ENCODE assay signal across 12 cellular contexts in genomic region chr6:149449831-149450678, GRCh38. TPM values are rescaled to one million over a fixed set of nuclear protein-coding genes. Genes with fewer than 3 reads are reported as not detected.
DNase-seq lines count a peak whose midpoint lies in the region; ATAC-seq and TF ChIP-seq lines count a peak whose summit lies in the region.
"Had no signal": no experiment of that assay in that cellular context is flagged by ENCODE, and none has a peak within 500 bp of the region (broad histone marks: within the 10 kb centered on the region; RNA-seq: fewer than 3 reads in every experiment).

No MANE protein-coding gene starts in this region.

- H3K36me3 ChIP-seq in Caco-2 (ENCODE audit: control insufficient read depth, insufficient read depth, low read length) = no peaks in the 10 kb centered on the region
- H3K36me3 ChIP-seq: adrenal gland, MG63 had no signal

- no peaks in the 10 kb centered on the region for H3K27me3 ChIP-seq in Caco-2 (replicated peaks; ENCODE audit: control insufficient read depth, insufficient read depth, low read length)
- H3K27me3 ChIP-seq: adrenal gland, MG63 had no signal

- no peak for ATAC-seq in activated T-helper 17 cell treated with anti-CD3 and anti-CD28 coated beads, Interleukin-2, amount 50 U/mL, for 72 hours (replicated peaks)

- peak overlapping the region; percentile 66 for H3K4me3 Mint-ChIP-seq in Caco-2 (ENCODE audit: unreplicated experiment)
- H3K4me3 Mint-ChIP-seq in activated T-helper 17 cell treated with anti-CD3 and anti-CD28 coated beads, Interleukin-2, amount 50 U/mL, for 72 hours = peak overlapping the region; percentile 11
- peak overlapping the region; percentile 66 for H3K4me3 Mint-ChIP-seq in progenitor cell of endocrine pancreas (ENCODE audit: low read depth)

- intact Hi-C loops in Caco-2 (cut with micrococcal nuclease; ENCODE audit: unreplicated experiment) = no loop called here

- no peaks in the 10 kb centered on the region for H3K36me3 Mint-ChIP-seq in Caco-2 (ENCODE audit: insufficient read depth, unreplicated experiment)
- H3K36me3 Mint-ChIP-seq in activated T-helper 17 cell treated with anti-CD3 and anti-CD28 coated beads, Interleukin-2, amount 50 U/mL, for 72 hours (ENCODE audit: low read depth) = peaks cover 87% of the 10 kb centered on the region
- H3K36me3 Mint-ChIP-seq in progenitor cell of endocrine pancreas (ENCODE audit: insufficient read depth) = no peaks in the 10 kb centered on the region

- H3K4me1 Mint-ChIP-seq in Caco-2 (ENCODE audit: low read depth, unreplicated experiment) = no peaks in the 10 kb centered on the region
- H3K4me1 Mint-ChIP-seq in activated T-helper 17 cell treated with anti-CD3 and anti-CD28 coated beads, Interleukin-2, amount 50 U/mL, for 72 hours = peaks cover 16% of the 10 kb centered on the region
- H3K4me1 Mint-ChIP-seq in progenitor cell of endocrine pancreas (ENCODE audit: low read depth) = no peaks in the 10 kb centered on the region

- H3K27ac Mint-ChIP-seq in Caco-2 (ENCODE audit: unreplicated experiment) = no peak overlapping the region
- H3K27ac Mint-ChIP-seq in activated T-helper 17 cell treated with anti-CD3 and anti-CD28 coated beads, Interleukin-2, amount 50 U/mL, for 72 hours = peak overlapping the region; percentile 47
- H3K27ac Mint-ChIP-seq in progenitor cell of endocrine pancreas = peak overlapping the region; percentile 49

- no peaks in the 10 kb centered on the region for H3K9me3 Mint-ChIP-seq in Caco-2 (ENCODE audit: unreplicated experiment)
- H3K9me3 Mint-ChIP-seq in activated T-helper 17 cell treated with anti-CD3 and anti-CD28 coated beads, Interleukin-2, amount 50 U/mL, for 72 hours = no peaks in the 10 kb centered on the region
- H3K9me3 Mint-ChIP-seq in progenitor cell of endocrine pancreas (ENCODE audit: low read depth) = no peaks in the 10 kb centered on the region

- POLR2A ChIA-PET in Caco-2 (lab: Charles Lee) = no interaction called here

- H3K4me1 ChIP-seq in Caco-2 = peaks cover 10% of the 10 kb centered on the region; the same call in 1 of the 2 replicates

- TSS peak; percentile 38 for BruUV-seq in Caco-2 (replicated peaks; lab: Mats Ljungman, UMichigan)

- H3K27me3 Mint-ChIP-seq in Caco-2 (ENCODE audit: insufficient read depth, unreplicated experiment) (no peaks in the 10 kb centered on the region), progenitor cell of endocrine pancreas (peaks cover 66% of the 10 kb centered on the region)
- no peaks in the 10 kb centered on the region for H3K27me3 Mint-ChIP-seq in activated T-helper 17 cell treated with anti-CD3 and anti-CD28 coated beads, Interleukin-2, amount 50 U/mL, for 72 hours

- in situ Hi-C loops in G401 (cut with HindIII; ENCODE audit: low sequenced_read_pairs) = no loop called here

- no peak for DNase-seq in Caco-2
- DNase-seq in progenitor cell of endocrine pancreas (ENCODE audit: low spot score, unreplicated experiment) = no peak
- DNase-seq in G401 (ENCODE audit: low spot score) = no peak
- DNase-seq in NCI-H82 treated with DMSO at 0.1 percent for 48 hours (lab: John Stamatoyannopoulos, UW; ENCODE audit: unreplicated experiment) = no peak
- no peak for DNase-seq in NCI-H2196 (lab: John Stamatoyannopoulos, UW; ENCODE audit: unreplicated experiment)
- DNase-seq in nucleus accumbens (lab: John Stamatoyannopoulos, UW) = no peak
- DNase-seq: MG63; NK-92 treated with Interleukin-12 subunit alpha and Interleukin-12 subunit beta, amount 100 ng/mL, for 24 hours had no signal

- CTCF ChIA-PET in Caco-2 (lab: Charles Lee) = no interaction called here

- H3K9me3 ChIP-seq in Caco-2 (no peaks in the 10 kb centered on the region), iPS-18c (ENCODE audit: control insufficient read depth, insufficient read depth, low read length) (peaks cover 2% of the 10 kb centered on the region)
- H3K9me3 ChIP-seq: adrenal gland, MG63 had no signal

- TF ChIP-seq CTCF in Caco-2 (IDR thresholded peaks at IDR 0.05; ENCODE audit: insufficient read depth in 1 of 2, low read depth in 1 of 2, low read length in 1 of 2, severe bottlenecking in 1 of 2, unreplicated experiment in 1 of 2) (no peak), progenitor cell of endocrine pancreas (IDR thresholded peaks at IDR 0.05; ENCODE audit: unreplicated experiment) (no peak)

- H3K4me3 ChIP-seq in Caco-2 (ENCODE audit: low read depth, low read length) (peak overlapping the region; percentile 34), iPS-18c (ENCODE audit: insufficient read depth, low read depth, low read length) (peak overlapping the region; percentile 58)
- H3K4me3 ChIP-seq: MG63 had no signal

RNA-seq across cellular contexts. Expression of gene ZC3H12D, which starts 34.8 kb away (rescaled TPM):
- total RNA-seq in Caco-2 (2022) (0.57 and 0.65 TPM in 2 replicates), progenitor cell of endocrine pancreas (0.48 and 0.71 TPM in 2 replicates)
- 100 to 1,000 TPM; 117 to 254 TPM for total RNA-seq in activated T-helper 17 cell treated with anti-CD3 and anti-CD28 coated beads, Interleukin-2, amount 50 U/mL, for 72 hours
- total RNA-seq in G401 (2014; rRNA removed; shearing (Covaris generic)) = not detected in 2 replicates
- total RNA-seq: osteocyte had no signal

RNA-seq across cellular contexts. Expression of gene SUMO4, which starts 50.0 kb away (rescaled TPM):
- total RNA-seq in Caco-2 (2022) = 1.7 and 2.4 TPM in 2 replicates
- 10 to 100 TPM; 16.0 to 16.4 TPM for total RNA-seq in activated T-helper 17 cell treated with anti-CD3 and anti-CD28 coated beads, Interleukin-2, amount 50 U/mL, for 72 hours
- total RNA-seq in progenitor cell of endocrine pancreas = 2.7 and 3.6 TPM in 2 replicates
- not detected in 2 replicates for total RNA-seq in G401 (2014; rRNA removed; shearing (Covaris generic))

Comparison
In these comparisons a context has a peak if more than half of its experiments do, and no peak if none do; other contexts are left out.
1. H3K4me3 Mint-ChIP-seq: peak in every context shown above with its lines; median percentile 66 in Caco-2; 66 in progenitor cell of endocrine pancreas; 11 in activated T-helper 17 cell treated with anti-CD3 and anti-CD28 coated beads, Interleukin-2, amount 50 U/mL, for 72 hours.
2. RNA of gene ZC3H12D, which starts 34.8 kb away (total RNA-seq): 117 to 254 TPM in activated T-helper 17 cell treated with anti-CD3 and anti-CD28 coated beads, Interleukin-2, amount 50 U/mL, for 72 hours; 0.57 to 0.65 TPM in Caco-2, 0.48 to 0.71 TPM in progenitor cell of endocrine pancreas and not detected in G401; every median in the first group is over 10 times any median in the second.